Comparison of ENCODE assay signal across 12 cellular contexts in genomic region chr14:68959035-68959434, GRCh38. TPM values are rescaled to one million over a fixed set of nuclear protein-coding genes. Genes with fewer than 3 reads are reported as not detected.
DNase-seq lines count a peak whose midpoint lies in the region; ATAC-seq and TF ChIP-seq lines count a peak whose summit lies in the region.
"Had no signal": no experiment of that assay in that cellular context is flagged by ENCODE, and none has a peak within 500 bp of the region (broad histone marks: within the 10 kb centered on the region; RNA-seq: fewer than 3 reads in every experiment).

No MANE protein-coding gene starts in this region.

- H3K36me3 ChIP-seq in lower lobe of right lung: no peaks in the 10 kb centered on the region
- H3K36me3 ChIP-seq in thoracic aorta: no peaks in the 10 kb centered on the region

- peak overlapping the region; percentile 37 to 47 for H3K4me3 Mint-ChIP-seq in activated T-cell treated with anti-CD3 and anti-CD28 coated beads, Interleukin-2, amount 50 U/mL, for 72 hours
- peak overlapping the region; percentile 43 for H3K4me3 Mint-ChIP-seq in MCF 10A (ENCODE audit: unreplicated experiment)
- H3K4me3 Mint-ChIP-seq: activated T-cell treated with anti-CD3 and anti-CD28 coated beads, Interleukin-2, amount 50 U/mL, for 4 hours; naive B cell had no signal

- no peaks in the 10 kb centered on the region for H3K27me3 ChIP-seq in lower lobe of right lung (ENCODE audit: low read depth)
- H3K27me3 ChIP-seq in thoracic aorta (replicated peaks; ENCODE audit: insufficient read depth): no peaks in the 10 kb centered on the region

- no peaks in the 10 kb centered on the region for H3K27me3 Mint-ChIP-seq in activated T-cell treated with anti-CD3 and anti-CD28 coated beads, Interleukin-2, amount 50 U/mL, for 72 hours (ENCODE audit: low read depth)
- H3K27me3 Mint-ChIP-seq in MCF 10A (ENCODE audit: insufficient read depth, unreplicated experiment): no peaks in the 10 kb centered on the region

- POLR2A ChIA-PET in MCF 10A (lab: Yijun Ruan, JAX): interaction anchor here (0.6 to 6.2 kb wide), 7 partner anchors 10 to 19 kb away, joined by 3 to 60 read pairs (median 4); no protein-coding TSS in a partner anchor

- H3K36me3 Mint-ChIP-seq in activated T-cell treated with anti-CD3 and anti-CD28 coated beads, Interleukin-2, amount 50 U/mL, for 72 hours (ENCODE audit: insufficient read depth in 2 of 2): peaks cover 0 to 7% of the 10 kb centered on the region in 2 donors
- H3K36me3 Mint-ChIP-seq in MCF 10A (ENCODE audit: insufficient read depth, unreplicated experiment): peaks cover 38% of the 10 kb centered on the region

- H3K27ac ChIP-seq in lower lobe of right lung (peak overlapping the region; percentile 33), thoracic aorta (peak overlapping the region; percentile 94 to 95)

- peak overlapping the region; percentile 56 for H3K27ac Mint-ChIP-seq in activated T-cell treated with anti-CD3 and anti-CD28 coated beads, Interleukin-2, amount 50 U/mL, for 72 hours
- H3K27ac Mint-ChIP-seq in MCF 10A (ENCODE audit: low read depth, unreplicated experiment): peak overlapping the region; percentile 90

- ATAC-seq in activated T-cell treated with anti-CD3 and anti-CD28 coated beads, Interleukin-2, amount 50 U/mL, for 72 hours (replicated peaks in 1 of 2): no peak
- ATAC-seq in lower lobe of right lung (peak in 1 of 2 donors; percentile 36), thoracic aorta (ENCODE audit: insufficient number of reproducible peaks, low FRiP score, low read depth) (no peak), GM19455 (IDR thresholded peaks at IDR 0.05; ENCODE audit: unreplicated experiment) (no peak)
- ATAC-seq: activated T-cell treated with anti-CD3 and anti-CD28 coated beads, Interleukin-2, amount 50 U/mL, for 4 hours had no signal

- TF ChIP-seq CTCF in MCF 10A (IDR thresholded peaks at IDR 0.05; ENCODE audit: unreplicated experiment): no peak
- TF ChIP-seq CTCF in lower lobe of right lung (IDR thresholded peaks at IDR 0.05): no peak
- TF ChIP-seq CTCF in thoracic aorta (IDR thresholded peaks at IDR 0.05): no peak

- no TSS peak for BruUV-seq in MCF 10A (replicated peaks; lab: Mats Ljungman, UMichigan)

- H3K4me1 Mint-ChIP-seq in activated T-cell treated with anti-CD3 and anti-CD28 coated beads, Interleukin-2, amount 50 U/mL, for 72 hours (ENCODE audit: low read depth): peaks cover 89% of the 10 kb centered on the region
- H3K4me1 Mint-ChIP-seq in MCF 10A (ENCODE audit: insufficient read depth, unreplicated experiment): peaks cover 59% of the 10 kb centered on the region

- CTCF ChIA-PET in MCF 10A (lab: Yijun Ruan, JAX): interaction anchor here (0.6 to 1.0 kb wide), 2 partner anchors 9 to 1255 kb away, joined by 3 to 4 read pairs; no protein-coding TSS in a partner anchor

- DNase-seq in activated T-cell treated with anti-CD3 and anti-CD28 coated beads, Interleukin-2, amount 50 U/mL, for 72 hours: no peak
- DNase-seq in activated T-cell treated with anti-CD3 and anti-CD28 coated beads, Interleukin-2, amount 50 U/mL, for 48 hours: no peak
- no peak for DNase-seq in MCF 10A (ENCODE audit: unreplicated experiment)
- DNase-seq in lower lobe of right lung: no peak
- DNase-seq in thoracic aorta (ENCODE audit: low spot score): no peak
- DNase-seq in hypothalamus (lab: John Stamatoyannopoulos, UW): no peak
- DNase-seq in COLO668 (lab: John Stamatoyannopoulos, UW; ENCODE audit: unreplicated experiment): no peak
- DNase-seq: activated T-cell treated with anti-CD3 and anti-CD28 coated beads, Interleukin-2, amount 50 U/mL, for 4 hours; DND-41; naive B cell; NCI-H446 had no signal

- intact Hi-C loops in MCF 10A (cut with micrococcal nuclease): no loop called here
- intact Hi-C loops in lower lobe of right lung (cut with DNase I): no loop called here

- no peaks in the 10 kb centered on the region for H3K9me3 Mint-ChIP-seq in activated T-cell treated with anti-CD3 and anti-CD28 coated beads, Interleukin-2, amount 50 U/mL, for 72 hours
- H3K9me3 Mint-ChIP-seq in MCF 10A (ENCODE audit: unreplicated experiment): no peaks in the 10 kb centered on the region
- H3K9me3 Mint-ChIP-seq: activated T-cell treated with anti-CD3 and anti-CD28 coated beads, Interleukin-2, amount 50 U/mL, for 4 hours; naive B cell had no signal

- H3K9me3 ChIP-seq in lower lobe of right lung: no peaks in the 10 kb centered on the region
- H3K9me3 ChIP-seq in thoracic aorta: no peaks in the 10 kb centered on the region

- H3K4me1 ChIP-seq in lower lobe of right lung (peaks cover 73% of the 10 kb centered on the region), thoracic aorta (ENCODE audit: control insufficient read depth in 1 of 2, low read depth in 2 of 2) (peaks cover 63 to 100% of the 10 kb centered on the region in 2 donors)

- H3K4me3 ChIP-seq in lower lobe of right lung (no peak overlapping the region), thoracic aorta (peak overlapping the region; percentile 39)

RNA-seq across cellular contexts. Expression of gene ACTN1, which starts 20.1 kb away (rescaled TPM):
- total RNA-seq in activated T-cell treated with anti-CD3 and anti-CD28 coated beads, Interleukin-2, amount 50 U/mL, for 72 hours: 10 to 100 TPM; 42.6 to 50.7 TPM
- total RNA-seq in MCF 10A (2022) (239 and 312 TPM in 2 replicates), lower lobe of right lung (124 TPM), thoracic aorta (1,000 to 10,000 TPM; 1,201 to 1,291 TPM)
